ENCODE assay signal across 1 cellular context in the genomic region with DNA sequence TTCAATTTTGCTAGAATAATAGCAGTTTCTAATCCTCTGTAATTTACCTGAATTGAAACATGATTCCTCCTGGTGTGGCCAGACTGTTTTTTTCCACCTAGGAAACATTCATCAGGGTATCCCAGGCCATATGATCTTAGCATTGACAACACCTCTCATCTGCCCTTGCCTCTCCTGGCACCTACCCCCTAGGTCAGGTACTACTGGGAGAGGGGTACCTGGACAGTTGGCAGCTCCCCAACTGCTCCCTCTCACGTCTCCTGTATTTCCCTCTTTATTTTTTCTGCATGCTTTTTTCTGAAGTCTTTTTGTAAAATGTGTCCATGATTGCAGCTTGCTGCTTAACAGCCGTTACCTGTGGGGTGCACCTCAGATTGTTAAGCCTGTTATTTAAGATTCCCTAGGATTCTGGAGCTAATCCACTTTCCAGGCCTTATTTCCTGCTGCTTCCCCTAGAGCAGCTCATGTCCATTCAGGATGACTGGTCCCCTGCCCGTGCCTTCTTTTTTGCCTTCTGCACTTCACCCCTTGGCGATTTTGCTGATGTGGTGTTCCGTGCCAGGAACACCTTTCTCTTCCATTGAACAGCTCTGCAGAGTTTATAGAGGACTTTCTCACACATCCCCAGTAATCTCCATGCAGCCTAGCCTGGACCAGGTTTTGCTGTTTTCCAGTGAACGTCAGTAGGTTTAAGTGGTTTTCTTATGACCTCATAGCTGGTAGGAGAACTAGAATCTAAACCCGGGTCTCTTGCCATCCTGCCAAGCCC.
A peak's percentile ranks its signal among the peaks of the same experiment; 100 is the strongest.
TF ChIP-seq lines count a peak whose summit lies in the region.

No MANE protein-coding gene starts in this region.

TF ChIP-seq in HepG2, 621 proteins besides CTCF, POLR2A, EP300 and RAD21:
- TF ChIP-seq, protein P1, sequence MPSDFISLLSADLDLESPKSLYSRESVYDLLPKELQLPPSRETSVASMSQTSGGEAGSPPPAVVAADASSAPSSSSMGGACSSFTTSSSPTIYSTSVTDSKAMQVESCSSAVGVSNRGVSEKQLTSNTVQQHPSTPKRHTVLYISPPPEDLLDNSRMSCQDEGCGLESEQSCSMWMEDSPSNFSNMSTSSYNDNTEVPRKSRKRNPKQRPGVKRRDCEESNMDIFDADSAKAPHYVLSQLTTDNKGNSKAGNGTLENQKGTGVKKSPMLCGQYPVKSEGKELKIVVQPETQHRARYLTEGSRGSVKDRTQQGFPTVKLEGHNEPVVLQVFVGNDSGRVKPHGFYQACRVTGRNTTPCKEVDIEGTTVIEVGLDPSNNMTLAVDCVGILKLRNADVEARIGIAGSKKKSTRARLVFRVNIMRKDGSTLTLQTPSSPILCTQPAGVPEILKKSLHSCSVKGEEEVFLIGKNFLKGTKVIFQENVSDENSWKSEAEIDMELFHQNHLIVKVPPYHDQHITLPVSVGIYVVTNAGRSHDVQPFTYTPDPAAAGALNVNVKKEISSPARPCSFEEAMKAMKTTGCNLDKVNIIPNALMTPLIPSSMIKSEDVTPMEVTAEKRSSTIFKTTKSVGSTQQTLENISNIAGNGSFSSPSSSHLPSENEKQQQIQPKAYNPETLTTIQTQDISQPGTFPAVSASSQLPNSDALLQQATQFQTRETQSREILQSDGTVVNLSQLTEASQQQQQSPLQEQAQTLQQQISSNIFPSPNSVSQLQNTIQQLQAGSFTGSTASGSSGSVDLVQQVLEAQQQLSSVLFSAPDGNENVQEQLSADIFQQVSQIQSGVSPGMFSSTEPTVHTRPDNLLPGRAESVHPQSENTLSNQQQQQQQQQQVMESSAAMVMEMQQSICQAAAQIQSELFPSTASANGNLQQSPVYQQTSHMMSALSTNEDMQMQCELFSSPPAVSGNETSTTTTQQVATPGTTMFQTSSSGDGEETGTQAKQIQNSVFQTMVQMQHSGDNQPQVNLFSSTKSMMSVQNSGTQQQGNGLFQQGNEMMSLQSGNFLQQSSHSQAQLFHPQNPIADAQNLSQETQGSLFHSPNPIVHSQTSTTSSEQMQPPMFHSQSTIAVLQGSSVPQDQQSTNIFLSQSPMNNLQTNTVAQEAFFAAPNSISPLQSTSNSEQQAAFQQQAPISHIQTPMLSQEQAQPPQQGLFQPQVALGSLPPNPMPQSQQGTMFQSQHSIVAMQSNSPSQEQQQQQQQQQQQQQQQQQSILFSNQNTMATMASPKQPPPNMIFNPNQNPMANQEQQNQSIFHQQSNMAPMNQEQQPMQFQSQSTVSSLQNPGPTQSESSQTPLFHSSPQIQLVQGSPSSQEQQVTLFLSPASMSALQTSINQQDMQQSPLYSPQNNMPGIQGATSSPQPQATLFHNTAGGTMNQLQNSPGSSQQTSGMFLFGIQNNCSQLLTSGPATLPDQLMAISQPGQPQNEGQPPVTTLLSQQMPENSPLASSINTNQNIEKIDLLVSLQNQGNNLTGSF (CRISPR knock-in tag; IDR thresholded peaks at IDR 0.05) = no peak
- TF ChIP-seq, protein P2, sequence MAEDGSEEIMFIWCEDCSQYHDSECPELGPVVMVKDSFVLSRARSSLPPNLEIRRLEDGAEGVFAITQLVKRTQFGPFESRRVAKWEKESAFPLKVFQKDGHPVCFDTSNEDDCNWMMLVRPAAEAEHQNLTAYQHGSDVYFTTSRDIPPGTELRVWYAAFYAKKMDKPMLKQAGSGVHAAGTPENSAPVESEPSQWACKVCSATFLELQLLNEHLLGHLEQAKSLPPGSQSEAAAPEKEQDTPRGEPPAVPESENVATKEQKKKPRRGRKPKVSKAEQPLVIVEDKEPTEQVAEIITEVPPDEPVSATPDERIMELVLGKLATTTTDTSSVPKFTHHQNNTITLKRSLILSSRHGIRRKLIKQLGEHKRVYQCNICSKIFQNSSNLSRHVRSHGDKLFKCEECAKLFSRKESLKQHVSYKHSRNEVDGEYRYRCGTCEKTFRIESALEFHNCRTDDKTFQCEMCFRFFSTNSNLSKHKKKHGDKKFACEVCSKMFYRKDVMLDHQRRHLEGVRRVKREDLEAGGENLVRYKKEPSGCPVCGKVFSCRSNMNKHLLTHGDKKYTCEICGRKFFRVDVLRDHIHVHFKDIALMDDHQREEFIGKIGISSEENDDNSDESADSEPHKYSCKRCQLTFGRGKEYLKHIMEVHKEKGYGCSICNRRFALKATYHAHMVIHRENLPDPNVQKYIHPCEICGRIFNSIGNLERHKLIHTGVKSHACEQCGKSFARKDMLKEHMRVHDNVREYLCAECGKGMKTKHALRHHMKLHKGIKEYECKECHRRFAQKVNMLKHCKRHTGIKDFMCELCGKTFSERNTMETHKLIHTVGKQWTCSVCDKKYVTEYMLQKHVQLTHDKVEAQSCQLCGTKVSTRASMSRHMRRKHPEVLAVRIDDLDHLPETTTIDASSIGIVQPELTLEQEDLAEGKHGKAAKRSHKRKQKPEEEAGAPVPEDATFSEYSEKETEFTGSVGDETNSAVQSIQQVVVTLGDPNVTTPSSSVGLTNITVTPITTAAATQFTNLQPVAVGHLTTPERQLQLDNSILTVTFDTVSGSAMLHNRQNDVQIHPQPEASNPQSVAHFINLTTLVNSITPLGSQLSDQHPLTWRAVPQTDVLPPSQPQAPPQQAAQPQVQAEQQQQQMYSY (CRISPR knock-in tag; IDR thresholded peaks at IDR 0.05) = peak; percentile 94
- TF ChIP-seq, protein P3, sequence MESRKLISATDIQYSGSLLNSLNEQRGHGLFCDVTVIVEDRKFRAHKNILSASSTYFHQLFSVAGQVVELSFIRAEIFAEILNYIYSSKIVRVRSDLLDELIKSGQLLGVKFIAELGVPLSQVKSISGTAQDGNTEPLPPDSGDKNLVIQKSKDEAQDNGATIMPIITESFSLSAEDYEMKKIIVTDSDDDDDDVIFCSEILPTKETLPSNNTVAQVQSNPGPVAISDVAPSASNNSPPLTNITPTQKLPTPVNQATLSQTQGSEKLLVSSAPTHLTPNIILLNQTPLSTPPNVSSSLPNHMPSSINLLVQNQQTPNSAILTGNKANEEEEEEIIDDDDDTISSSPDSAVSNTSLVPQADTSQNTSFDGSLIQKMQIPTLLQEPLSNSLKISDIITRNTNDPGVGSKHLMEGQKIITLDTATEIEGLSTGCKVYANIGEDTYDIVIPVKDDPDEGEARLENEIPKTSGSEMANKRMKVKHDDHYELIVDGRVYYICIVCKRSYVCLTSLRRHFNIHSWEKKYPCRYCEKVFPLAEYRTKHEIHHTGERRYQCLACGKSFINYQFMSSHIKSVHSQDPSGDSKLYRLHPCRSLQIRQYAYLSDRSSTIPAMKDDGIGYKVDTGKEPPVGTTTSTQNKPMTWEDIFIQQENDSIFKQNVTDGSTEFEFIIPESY (CRISPR knock-in tag; IDR thresholded peaks at IDR 0.05) = 0 out of 2 replicates have a peak, but pooled peaks have one; percentile 25
- TF ChIP-seq GPN1 (CRISPR knock-in tag; IDR thresholded peaks at IDR 0.05; ENCODE audit: borderline replicate concordance) = no peak
- TF ChIP-seq ZNF124 (CRISPR knock-in tag; IDR thresholded peaks at IDR 0.05) = no peak
